Comparison of ENCODE assay signal across 11 cellular contexts in the genomic region with DNA sequence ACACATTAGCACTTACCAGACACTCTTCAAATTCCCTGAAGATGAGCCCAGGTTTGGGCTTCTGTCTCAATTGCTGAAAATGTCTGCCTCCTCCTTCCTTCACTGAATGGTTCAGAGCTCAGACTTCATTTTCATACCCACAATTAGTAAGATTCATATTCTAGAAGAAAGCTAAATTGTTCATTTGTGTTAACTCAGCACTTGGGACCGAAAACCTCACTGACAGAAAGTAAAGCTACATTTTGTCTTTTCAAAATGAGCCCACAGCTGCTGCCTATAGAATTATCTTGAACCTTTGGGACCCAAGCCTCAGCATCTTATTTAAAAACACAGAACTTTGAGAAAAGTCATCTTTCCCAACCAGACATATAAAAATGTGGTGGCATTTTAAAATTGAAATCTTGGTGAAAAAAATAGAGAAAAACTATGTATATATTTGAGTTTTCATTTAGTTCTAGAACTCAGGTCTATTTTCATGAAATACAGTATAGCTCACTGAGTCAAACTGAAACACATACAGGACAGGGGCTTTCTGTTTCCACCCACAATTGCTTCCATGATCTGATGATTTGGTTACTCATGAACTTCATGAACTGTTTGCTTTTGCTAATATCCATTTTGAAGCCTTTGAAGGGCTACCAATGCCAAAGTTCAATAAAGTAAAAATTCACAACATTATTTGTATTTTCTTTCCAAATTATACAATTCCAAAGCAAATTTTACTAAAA.
A peak's percentile ranks its signal among the peaks of the same experiment; 100 is the strongest.
DNase-seq lines count a peak whose midpoint lies in the region; ATAC-seq lines count a peak whose summit lies in the region.
"Had no signal": no experiment of that assay in that cellular context is flagged by ENCODE, and none has a peak within 500 bp of the region (broad histone marks: within the 10 kb centered on the region; RNA-seq: fewer than 3 reads in every experiment).

No MANE protein-coding gene starts in this region.

- no peaks in the 10 kb centered on the region for H3K9me3 ChIP-seq in Karpas-422 (ENCODE audit: low read length)

- peak; percentile 67 for DNase-seq in Karpas-422
- DNase-seq in cortex of kidney (lab: John Stamatoyannopoulos, UW), result no peak
- DNase-seq in ecto neural progenitor cell (ENCODE audit: low spot score), result no peak
- no peak for DNase-seq in A172 (ENCODE audit: low spot score)
- DNase-seq: activated naive CD8-positive, alpha-beta T cell treated with anti-CD3 and anti-CD28 coated beads, Interleukin-2, amount 10 ng/mL, durations not matched to agents 7 days and 5 days; DND-41 had no signal

- H3K9me2 ChIP-seq in Karpas-422 (replicated peaks; ENCODE audit: insufficient read depth, low read length), result no peaks in the 10 kb centered on the region

- H3K9ac ChIP-seq in Karpas-422 (ENCODE audit: low read length), result 0 out of 2 replicates have a peak overlapping the region, but pooled peaks have one; percentile 30

- H4K20me1 ChIP-seq in Karpas-422 (ENCODE audit: insufficient read depth, low read depth, low read length), result no peaks in the 10 kb centered on the region

- no peaks in the 10 kb centered on the region for H3K27me3 ChIP-seq in Karpas-422 (ENCODE audit: low read length)

- H3K79me2 ChIP-seq in Karpas-422 (ENCODE audit: low read length), result no peaks in the 10 kb centered on the region

- peak overlapping the region; percentile 22 for H2AFZ ChIP-seq in Karpas-422 (ENCODE audit: low read length)

- H3K4me3 ChIP-seq in Karpas-422 (ENCODE audit: low read length), result 0 out of 2 replicates have a peak overlapping the region, but pooled peaks have one; percentile 7

- no peaks in the 10 kb centered on the region for H3K36me3 ChIP-seq in Karpas-422 (ENCODE audit: insufficient read depth, low read length)

- H3K27ac ChIP-seq in Karpas-422 (ENCODE audit: low read length), result peak overlapping the region; percentile 83

- H3K4me2 ChIP-seq in Karpas-422 (ENCODE audit: low read depth, low read length, poor library complexity, severe bottlenecking), result peak overlapping the region; percentile 67

- H3K4me1 ChIP-seq in Karpas-422 (ENCODE audit: low read length), result peaks cover 57% of the 10 kb centered on the region

- ATAC-seq in GM18519 (IDR thresholded peaks at IDR 0.05; ENCODE audit: low FRiP score, unreplicated experiment), result peak; percentile 62
- peak; percentile 75 for ATAC-seq in GM19452 (IDR thresholded peaks at IDR 0.05; ENCODE audit: unreplicated experiment)
- peak; percentile 80 for ATAC-seq in HG02938 (IDR thresholded peaks at IDR 0.05; ENCODE audit: unreplicated experiment)
- no peak for ATAC-seq in esophagus mucosa
- ATAC-seq: HCT116 had no signal
